ENCODE assay signal across 17 cellular contexts in genomic region chr6:3061501-3061941, GRCh38. TPM values are rescaled to one million over a fixed set of nuclear protein-coding genes. Genes with fewer than 3 reads are reported as not detected.
DNase-seq lines count a peak whose midpoint lies in the region; ATAC-seq and TF ChIP-seq lines count a peak whose summit lies in the region.
"Had no signal": no experiment of that assay in that cellular context is flagged by ENCODE, and none has a peak within 500 bp of the region (broad histone marks: within the 10 kb centered on the region; RNA-seq: fewer than 3 reads in every experiment).

No MANE protein-coding gene starts in this region.

- peak; percentile 34 for TF ChIP-seq CTCF in cardiac muscle cell (IDR thresholded peaks at IDR 0.05; ENCODE audit: low read depth, low read length)
- no peak for TF ChIP-seq CTCF in OCI-LY1 (IDR thresholded peaks at IDR 0.05; ENCODE audit: low read length)
- TF ChIP-seq CTCF in chondrocyte (IDR thresholded peaks at IDR 0.05) = peak; percentile 70
- TF ChIP-seq CTCF in smooth muscle cell (IDR thresholded peaks at IDR 0.05; ENCODE audit: borderline replicate concordance, insufficient read depth, poor library complexity, severe bottlenecking) = peak; percentile 35

- no peaks in the 10 kb centered on the region for H3K9me3 ChIP-seq in cardiac muscle cell (ENCODE audit: low read depth)
- no peaks in the 10 kb centered on the region for H3K9me3 ChIP-seq in OCI-LY1 (ENCODE audit: low read length)
- no peaks in the 10 kb centered on the region for H3K9me3 ChIP-seq in smooth muscle cell (replicated peaks; ENCODE audit: low read depth)
- H3K9me3 ChIP-seq: left ventricle myocardium inferior, vagina had no signal

- H3K36me3 ChIP-seq in cardiac muscle cell = no peaks in the 10 kb centered on the region
- H3K36me3 ChIP-seq in OCI-LY1 (ENCODE audit: insufficient read depth, low read length) = no peaks in the 10 kb centered on the region
- no peaks in the 10 kb centered on the region for H3K36me3 ChIP-seq in smooth muscle cell (ENCODE audit: low read depth)
- H3K36me3 ChIP-seq: left ventricle myocardium inferior, neural progenitor cell, vagina had no signal

- no peak for ATAC-seq in GM21723 (IDR thresholded peaks at IDR 0.05; ENCODE audit: unreplicated experiment)
- ATAC-seq in GM21717 (IDR thresholded peaks at IDR 0.05; ENCODE audit: unreplicated experiment) = no peak
- ATAC-seq: WTC11 had no signal

- peaks cover 27% of the 10 kb centered on the region for H3K4me1 Mint-ChIP-seq in chondrocyte (ENCODE audit: low read depth)

- DNase-seq in cardiac muscle cell (ENCODE audit: low read depth in 1 of 2, low spot score in 1 of 2) = peak in 1 of 2 donors; percentile 84
- DNase-seq in cardiac septum (ENCODE audit: low spot score) = no peak
- DNase-seq in chondrocyte (ENCODE audit: low spot score) = no peak
- no peak for DNase-seq in smooth muscle cell (lab: John Stamatoyannopoulos, UW; ENCODE audit: unreplicated experiment)
- DNase-seq in NOMO-1 treated with DMSO at 0.1 percent for 48 hours (lab: John Stamatoyannopoulos, UW; ENCODE audit: unreplicated experiment) = no peak
- DNase-seq: activated effector memory CD4-positive, alpha-beta T cell treated with Interleukin-2 at 50 U/mL for 16 hours; C1 segment of cervical spinal cord; glutamatergic neuron; left ventricle myocardium inferior had no signal

- H3K4me2 ChIP-seq in OCI-LY1 (ENCODE audit: low read length) (peak overlapping the region; percentile 55), smooth muscle cell (no peak overlapping the region)
- H3K4me2 ChIP-seq: neural progenitor cell had no signal

- no peaks in the 10 kb centered on the region for H3K27me3 ChIP-seq in cardiac muscle cell
- H3K27me3 ChIP-seq in OCI-LY1 (ENCODE audit: insufficient read depth, low read length) = no peaks in the 10 kb centered on the region
- no peaks in the 10 kb centered on the region for H3K27me3 ChIP-seq in smooth muscle cell (ENCODE audit: low read depth)
- H3K27me3 ChIP-seq: vagina had no signal

- intact Hi-C loops in cardiac septum (cut with DNase I) = no loop called here

- H3F3A ChIP-seq in OCI-LY1 (ENCODE audit: insufficient read depth, low read length) (peaks cover 4% of the 10 kb centered on the region; the same call in 1 of the 2 replicates), smooth muscle cell (ENCODE audit: low read depth) (peaks cover 6% of the 10 kb centered on the region)

- H3K9ac ChIP-seq in OCI-LY1 (ENCODE audit: low read length) (no peak overlapping the region), smooth muscle cell (ENCODE audit: low read depth) (no peak overlapping the region)
- H3K9ac ChIP-seq: neural progenitor cell had no signal

- H3K4me3 Mint-ChIP-seq in chondrocyte (ENCODE audit: unreplicated experiment) = no peak overlapping the region
- H3K4me3 Mint-ChIP-seq: dendritic cell treated with granulocyte-macrophage colony-stimulating factor and Interleukin-4, amounts not matched to agents 40 ng/mL and 50 ng/mL, for 4 days; WTC11 had no signal

- H3K27ac ChIP-seq in cardiac muscle cell = no peak overlapping the region
- H3K27ac ChIP-seq in OCI-LY1 (ENCODE audit: low read depth, low read length, poor library complexity, severe bottlenecking) = peak overlapping the region; percentile 51
- peak overlapping the region; percentile 0 for H3K27ac ChIP-seq in smooth muscle cell (ENCODE audit: low read depth)
- H3K27ac ChIP-seq: left ventricle myocardium inferior, neural progenitor cell, vagina had no signal

- H2AFZ ChIP-seq in OCI-LY1 (ENCODE audit: low read length) = no peak overlapping the region
- H2AFZ ChIP-seq in smooth muscle cell (ENCODE audit: low read depth) = no peak overlapping the region
- H2AFZ ChIP-seq: neural progenitor cell had no signal

- no peaks in the 10 kb centered on the region for H3K79me2 ChIP-seq in OCI-LY1 (ENCODE audit: insufficient read depth, low read length)
- no peaks in the 10 kb centered on the region for H3K79me2 ChIP-seq in smooth muscle cell (ENCODE audit: low read depth)

- no peaks in the 10 kb centered on the region for H3K9me3 Mint-ChIP-seq in chondrocyte (ENCODE audit: low read depth)
- H3K9me3 Mint-ChIP-seq: dendritic cell treated with granulocyte-macrophage colony-stimulating factor and Interleukin-4, amounts not matched to agents 40 ng/mL and 50 ng/mL, for 4 days; IgD-negative memory B cell had no signal

- no peaks in the 10 kb centered on the region for H4K20me1 ChIP-seq in OCI-LY1 (ENCODE audit: insufficient read depth, low read length)
- H4K20me1 ChIP-seq in smooth muscle cell (ENCODE audit: low read depth) = no peaks in the 10 kb centered on the region

- H3K4me1 ChIP-seq in cardiac muscle cell (ENCODE audit: low read depth) (no peaks in the 10 kb centered on the region), OCI-LY1 (ENCODE audit: insufficient read depth, low read length, severe bottlenecking) (peaks cover 31% of the 10 kb centered on the region), smooth muscle cell (ENCODE audit: low read depth) (no peaks in the 10 kb centered on the region)
- H3K4me1 ChIP-seq: neural progenitor cell had no signal

- no peak overlapping the region for H3K27ac Mint-ChIP-seq in chondrocyte (ENCODE audit: unreplicated experiment)
- H3K27ac Mint-ChIP-seq: dendritic cell treated with granulocyte-macrophage colony-stimulating factor and Interleukin-4, amounts not matched to agents 40 ng/mL and 50 ng/mL, for 4 days; IgD-negative memory B cell; neural progenitor cell; WTC11 had no signal

- no peaks in the 10 kb centered on the region for H3K9me2 ChIP-seq in OCI-LY1 (ENCODE audit: low read depth, low read length)

- no peak overlapping the region for H3K4me3 ChIP-seq in cardiac muscle cell
- H3K4me3 ChIP-seq in OCI-LY1 (ENCODE audit: low read depth, low read length, poor library complexity, severe bottlenecking) = peak overlapping the region; percentile 25
- no peak overlapping the region for H3K4me3 ChIP-seq in smooth muscle cell
- H3K4me3 ChIP-seq: left ventricle myocardium inferior, neural progenitor cell, vagina had no signal

- no peaks in the 10 kb centered on the region for H3K27me3 Mint-ChIP-seq in chondrocyte (ENCODE audit: low read depth)
- H3K27me3 Mint-ChIP-seq: IgD-negative memory B cell had no signal

- 80% methylated on average over 5 of the region's 5 CpGs for WGBS in smooth muscle cell (ENCODE audit: low lambda C conversion rate)

- no peaks in the 10 kb centered on the region for H3K36me3 Mint-ChIP-seq in chondrocyte (ENCODE audit: low read depth)
- H3K36me3 Mint-ChIP-seq: IgD-negative memory B cell had no signal

RNA-seq across cellular contexts. Expression of gene RIPK1, which starts 6.8 kb away (rescaled TPM):
- total RNA-seq in cardiac muscle cell (3.4 and 4.5 TPM in 2 replicates), cardiac septum (8.2 TPM), chondrocyte (24.9 to 26.2 TPM (median 25.2 TPM) in 3 replicates), smooth muscle cell (11.8 and 12.2 TPM in 2 replicates)
- polyA plus RNA-seq in cardiac muscle cell (4.1 and 7.4 TPM in 2 replicates), smooth muscle cell (8.7 and 15.9 TPM in 2 replicates)

RNA-seq across cellular contexts. Expression of gene BPHL, which starts 57.0 kb away (rescaled TPM):
- total RNA-seq in cardiac muscle cell = 27.2 and 34.8 TPM in 2 replicates
- 61.3 and 72.2 TPM in 2 replicates for polyA plus RNA-seq in cardiac muscle cell
- 12.0 TPM for total RNA-seq in cardiac septum
- total RNA-seq in chondrocyte = 22.1 to 26.2 TPM (median 22.3 TPM) in 3 replicates
- total RNA-seq in smooth muscle cell = 21.3 and 33.3 TPM in 2 replicates
- polyA plus RNA-seq in smooth muscle cell = 43.6 and 57.8 TPM in 2 replicates
